Comparison of ENCODE assay signal across 15 cellular contexts in the genomic region with DNA sequence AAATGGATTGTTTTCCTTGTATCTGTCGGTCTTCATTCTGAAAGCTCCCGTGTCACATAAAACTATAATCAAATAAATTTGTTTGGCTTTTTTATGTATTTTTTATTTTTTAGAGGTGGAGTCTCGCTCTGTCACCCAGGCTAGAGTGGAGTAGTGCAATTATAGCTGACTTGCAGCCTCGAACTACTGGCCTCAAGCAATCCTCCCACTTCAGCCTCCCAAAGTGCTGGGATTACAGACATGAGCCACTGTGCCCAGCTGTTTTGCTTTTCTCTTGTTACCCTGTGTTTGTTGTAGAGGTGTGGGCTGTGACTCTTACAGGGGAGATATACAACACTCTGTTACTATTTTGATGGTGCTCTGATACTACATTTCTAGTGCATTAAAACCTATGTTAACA. TPM values are rescaled to one million over a fixed set of nuclear protein-coding genes. Genes with fewer than 3 reads are reported as not detected.
A peak's percentile ranks its signal among the peaks of the same experiment; 100 is the strongest.
DNase-seq lines count a peak whose midpoint lies in the region; ATAC-seq, FAIRE-seq and TF ChIP-seq lines count a peak whose summit lies in the region.
"Had no signal": no experiment of that assay in that cellular context is flagged by ENCODE, and none has a peak within 500 bp of the region (broad histone marks: within the 10 kb centered on the region; RNA-seq: fewer than 3 reads in every experiment).

No MANE protein-coding gene starts in this region.

- ATAC-seq in naive thymus-derived CD4-positive, alpha-beta T cell: no peak
- no peak for ATAC-seq in GM18868 (IDR thresholded peaks at IDR 0.05; ENCODE audit: unreplicated experiment)

- no peak for FAIRE-seq in GM19239 (lab: Jason Lieb, UNC)
- FAIRE-seq: urothelium cell line had no signal

- TF ChIP-seq POLR2A in adrenal gland (IDR thresholded peaks at IDR 0.05): no peak

- H3K4me3 ChIP-seq in BLaER1 (no peak overlapping the region), adrenal gland (peak overlapping the region in 1 of 4 donors; percentile 66)
- peak overlapping the region; percentile 76 for H3K4me3 ChIP-seq in naive thymus-derived CD4-positive, alpha-beta T cell (ENCODE audit: low read length)
- H3K4me3 ChIP-seq: lung had no signal

- DNase-seq in adrenal gland (peak in 1 of 7 donors; percentile 39), NCI-H526 treated with DMSO at 0.1 percent for 48 hours (lab: John Stamatoyannopoulos, UW) (no peak), HEK293T (ENCODE audit: extremely low spot score) (no peak), GM19239 (ENCODE audit: insufficient read length, low spot score) (no peak)
- DNase-seq in naive thymus-derived CD4-positive, alpha-beta T cell: no peak
- DNase-seq: cortex of kidney; NCI-H1105 treated with DMSO at 0.1 percent for 48 hours; NCI-H345; stimulated activated CD4-positive, alpha-beta T cell treated with anti-CD3 and anti-CD28 coated beads, Interleukin-1b, Interleukin-23, amount 100 ng/mL, for 48 hours; SW 1271 had no signal

- WGBS in adrenal gland, 4 donors: 89 to 95% (median 92%) methylated on average over 4 of the region's 4 CpGs

- no peaks in the 10 kb centered on the region for H3K9me3 Mint-ChIP-seq in IgD-negative memory B cell
- no peaks in the 10 kb centered on the region for H3K9me3 Mint-ChIP-seq in naive thymus-derived CD4-positive, alpha-beta T cell

- H3K4me1 ChIP-seq in BLaER1 (peaks cover 22% of the 10 kb centered on the region), adrenal gland (replicated peaks in 1 of 2) (peaks cover 18 to 43% of the 10 kb centered on the region in 2 donors)
- peaks cover 9 to 57% of the 10 kb centered on the region in 2 donors for H3K4me1 ChIP-seq in naive thymus-derived CD4-positive, alpha-beta T cell (ENCODE audit: control insufficient read depth in 2 of 2, insufficient read depth in 2 of 2, low read length in 2 of 2)

- no peaks in the 10 kb centered on the region for H4K20me1 ChIP-seq in BLaER1

- no peak overlapping the region for H3K9ac ChIP-seq in BLaER1

- H3K27ac ChIP-seq in BLaER1 (no peak overlapping the region), adrenal gland (peak overlapping the region in 3 of 5 donors; percentile 80 to 87 (median 84))
- no peak overlapping the region for H3K27ac ChIP-seq in naive thymus-derived CD4-positive, alpha-beta T cell (ENCODE audit: low read depth, low read length)

- no peaks in the 10 kb centered on the region for H3K36me3 Mint-ChIP-seq in IgD-negative memory B cell
- H3K36me3 Mint-ChIP-seq in naive thymus-derived CD4-positive, alpha-beta T cell: peaks cover 0 to 36% (median 3%) of the 10 kb centered on the region in 5 donors

- H3K36me3 ChIP-seq in BLaER1: no peaks in the 10 kb centered on the region
- H3K36me3 ChIP-seq in adrenal gland (replicated peaks in 1 of 2): no peaks in the 10 kb centered on the region
- H3K36me3 ChIP-seq in naive thymus-derived CD4-positive, alpha-beta T cell (ENCODE audit: control insufficient read depth in 2 of 3, insufficient read depth in 3 of 3, low read length in 3 of 3): peaks cover 0 to 6% (median 0%) of the 10 kb centered on the region in 3 experiments

- H3K27me3 Mint-ChIP-seq in IgD-negative memory B cell: peaks cover 2% of the 10 kb centered on the region
- no peaks in the 10 kb centered on the region for H3K27me3 Mint-ChIP-seq in naive thymus-derived CD4-positive, alpha-beta T cell

- peak overlapping the region; percentile 95; the same call in 1 of the 2 replicates for H3K4me2 ChIP-seq in BLaER1

- H3K4me3 Mint-ChIP-seq in IgD-negative memory B cell: peak overlapping the region; percentile 62 to 73 (median 66)
- H3K4me3 Mint-ChIP-seq in naive thymus-derived CD4-positive, alpha-beta T cell: peak overlapping the region; percentile 85 to 97 (median 90)

- TF ChIP-seq CTCF in adrenal gland (IDR thresholded peaks at IDR 0.05): no peak

- H3K4me1 Mint-ChIP-seq in IgD-negative memory B cell: peaks cover 7 to 23% (median 17%) of the 10 kb centered on the region in 3 donors
- H3K4me1 Mint-ChIP-seq in naive thymus-derived CD4-positive, alpha-beta T cell: peaks cover 36 to 80% (median 66%) of the 10 kb centered on the region in 7 donors

- POLR2A ChIA-PET in naive thymus-derived CD4-positive, alpha-beta T cell (lab: Charles Lee): interaction anchor here (0.8 to 4.0 kb wide), 13 partner anchors 9 to 457 kb away, joined by 3 to 30 read pairs (median 8); a partner anchor contains a TSS
- POLR2A ChIA-PET in HEK293T (lab: Yijun Ruan, JAX): interaction anchor here (1.5 to 3.5 kb wide), 3 partner anchors 14 to 83 kb away, joined by 3 to 20 read pairs (median 5); a partner anchor contains a TSS

- no peaks in the 10 kb centered on the region for H3K27me3 ChIP-seq in BLaER1
- H3K27me3 ChIP-seq in adrenal gland: no peaks in the 10 kb centered on the region
- no peaks in the 10 kb centered on the region for H3K27me3 ChIP-seq in naive thymus-derived CD4-positive, alpha-beta T cell (ENCODE audit: control insufficient read depth in 2 of 2, insufficient read depth in 2 of 2, low read length in 2 of 2)

- H3K9me3 ChIP-seq in BLaER1: no peaks in the 10 kb centered on the region
- H3K9me3 ChIP-seq in adrenal gland (replicated peaks in 1 of 3): no peaks in the 10 kb centered on the region
- H3K9me3 ChIP-seq in naive thymus-derived CD4-positive, alpha-beta T cell (ENCODE audit: control insufficient read depth in 2 of 3, low read length in 3 of 3): no peaks in the 10 kb centered on the region

- CTCF ChIA-PET in naive thymus-derived CD4-positive, alpha-beta T cell (lab: Charles Lee): interaction anchor here (0.9 to 2.4 kb wide), 3 partner anchors 63 to 86 kb away, joined by 3 to 10 read pairs (median 6); a partner anchor contains a TSS
- CTCF ChIA-PET in HEK293T (lab: Yijun Ruan, JAX): interaction anchor here (0.7 kb wide), 1 partner anchor 15 kb away, joined by 4 read pairs; no protein-coding TSS in a partner anchor

- H3K27ac Mint-ChIP-seq in IgD-negative memory B cell: peak overlapping the region in 1 of 3 donors; percentile 54
- H3K27ac Mint-ChIP-seq in naive thymus-derived CD4-positive, alpha-beta T cell: peak overlapping the region; percentile 82 to 96 (median 92)

- intact Hi-C loops in adrenal gland (cut with DNase I): no loop called here
- intact Hi-C loops in naive thymus-derived CD4-positive, alpha-beta T cell (cut with micrococcal nuclease): loop anchor here (5.0 to 10.0 kb wide), 5 partner anchors 86 to 549 kb away; a partner anchor contains a TSS

TF ChIP-seq in HEK293T, 16 proteins besides CTCF, POLR2A, EP300 and RAD21:
- TF ChIP-seq LEF1 (IDR thresholded peaks at IDR 0.05; ENCODE audit: borderline replicate concordance) (no peak), FOXK2 (IDR thresholded peaks at IDR 0.05) (no peak), NFRKB (IDR thresholded peaks at IDR 0.05) (no peak), ZNF384 (IDR thresholded peaks at IDR 0.05) (no peak), ELF4 (IDR thresholded peaks at IDR 0.05) (no peak), SUZ12 (IDR thresholded peaks at IDR 0.05) (no peak), L3MBTL2 (conservative IDR thresholded peaks at IDR 0.05) (no peak), TARDBP (IDR thresholded peaks at IDR 0.05) (no peak), HDGF (IDR thresholded peaks at IDR 0.05; ENCODE audit: borderline replicate concordance) (no peak), FOXA1 (IDR thresholded peaks at IDR 0.05) (no peak), SP1 (IDR thresholded peaks at IDR 0.05) (no peak), FOXM1 (IDR thresholded peaks at IDR 0.05; ENCODE audit: borderline replicate concordance) (no peak), CTBP1 (IDR thresholded peaks at IDR 0.05; ENCODE audit: borderline replicate concordance) (no peak), BHLHE40 (IDR thresholded peaks at IDR 0.05; ENCODE audit: borderline replicate concordance) (no peak), ARNT (IDR thresholded peaks at IDR 0.05) (no peak)
- TF ChIP-seq, protein P1, sequence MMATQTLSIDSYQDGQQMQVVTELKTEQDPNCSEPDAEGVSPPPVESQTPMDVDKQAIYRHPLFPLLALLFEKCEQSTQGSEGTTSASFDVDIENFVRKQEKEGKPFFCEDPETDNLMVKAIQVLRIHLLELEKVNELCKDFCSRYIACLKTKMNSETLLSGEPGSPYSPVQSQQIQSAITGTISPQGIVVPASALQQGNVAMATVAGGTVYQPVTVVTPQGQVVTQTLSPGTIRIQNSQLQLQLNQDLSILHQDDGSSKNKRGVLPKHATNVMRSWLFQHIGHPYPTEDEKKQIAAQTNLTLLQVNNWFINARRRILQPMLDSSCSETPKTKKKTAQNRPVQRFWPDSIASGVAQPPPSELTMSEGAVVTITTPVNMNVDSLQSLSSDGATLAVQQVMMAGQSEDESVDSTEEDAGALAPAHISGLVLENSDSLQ (IDR thresholded peaks at IDR 0.05): no peak

RNA-seq across cellular contexts. Expression of a gene that starts 2.2 kb away (rescaled TPM):
- polyA plus RNA-seq in IgD-negative memory B cell: 11.0 TPM
- total RNA-seq in adrenal gland: 100 to 1,000 TPM in 7 of 8 donors, 10 to 100 TPM in 1; 40.0 to 351 (median 178) TPM
- 100 to 1,000 TPM in 2 of 3 donors, 10 to 100 TPM in 1; 71.8 to 172 (median 127) TPM for polyA plus RNA-seq in adrenal gland
- total RNA-seq in naive thymus-derived CD4-positive, alpha-beta T cell: 10 to 100 TPM in 4 of 5 experiments, 1 to 10 TPM in 1; 4.3 to 52.5 (median 14.4) TPM
- polyA plus RNA-seq in naive thymus-derived CD4-positive, alpha-beta T cell: 10 to 100 TPM; 14.7 to 17.5 TPM

Comparison
In these comparisons a context has a peak if more than half of its experiments do, and no peak if none do; other contexts are left out.
1. H3K27ac ChIP-seq: peak in adrenal gland (3 of 5); none in BLaER1 (single experiment) and naive thymus-derived CD4-positive, alpha-beta T cell (single experiment).
2. intact Hi-C loops: an anchor here in naive thymus-derived CD4-positive, alpha-beta T cell (5.0 to 10.0 kb wide); none called in adrenal gland.